In the genomic region with DNA sequence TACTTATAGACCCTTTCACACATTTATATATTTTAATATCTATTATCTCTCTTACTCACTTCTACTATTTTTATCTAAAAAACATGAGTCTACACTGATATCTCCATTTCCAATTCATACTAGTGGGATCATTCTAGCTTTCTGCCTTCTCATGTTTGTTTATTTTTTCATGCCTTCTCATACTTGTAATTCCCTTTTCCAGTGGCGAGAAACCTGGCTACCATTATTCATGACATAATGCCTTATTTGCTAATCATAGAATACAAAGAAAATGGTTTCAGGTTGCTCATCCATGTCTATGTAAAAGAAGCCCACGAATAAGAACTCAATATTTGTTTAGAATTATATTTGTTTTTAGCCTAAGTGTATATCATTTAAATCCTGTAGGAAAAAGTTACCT, we compare ENCODE assay signal across 31 cellular contexts.
"Had no signal": no experiment of that assay in that cellular context is flagged by ENCODE, and none has a peak within 500 bp of the region (broad histone marks: within the 10 kb centered on the region; RNA-seq: fewer than 3 reads in every experiment).

No MANE protein-coding gene starts in this region.

- FAIRE-seq: colon had no signal

- H3K27ac ChIP-seq: breast epithelium, esophagus squamous epithelium, heart left ventricle, left lung, lower lobe of right lung, neural progenitor cell, parathyroid adenoma, psoas muscle, stomach, suprapubic skin, tibial nerve had no signal

- H3K36me3 Mint-ChIP-seq: activated CD8-positive, alpha-beta memory T cell treated with anti-CD3 and anti-CD28 coated beads, Interleukin-2, amount 10 ng/mL, durations not matched to agents 7 days and 5 days; activated naive CD4-positive, alpha-beta T cell treated with anti-CD3 and anti-CD28 coated beads, Interleukin-2, amount 50 U/mL, for 24 hours; naive thymus-derived CD8-positive, alpha-beta T cell; neural progenitor cell; stimulated activated naive B cell treated with anti-CD40 and anti-IgM and Interleukin-4, amounts not matched to agents 10 μg/mL and 1 μg/mL and 100 μg/mL, for 72 hours had no signal

- H3K4me3 Mint-ChIP-seq: activated B cell treated with CpG ODN at 0.5 μM for 24 hours; activated CD8-positive, alpha-beta memory T cell treated with anti-CD3 and anti-CD28 coated beads, Interleukin-2, amount 10 ng/mL, durations not matched to agents 7 days and 5 days; activated CD8-positive, alpha-beta T cell treated with anti-CD3 and anti-CD28 coated beads, Interleukin-2, amount 10 ng/mL, durations not matched to agents 7 days and 5 days; activated naive CD4-positive, alpha-beta T cell treated with anti-CD3 and anti-CD28 coated beads, Interleukin-2, amount 50 U/mL, for 24 hours; activated naive CD8-positive, alpha-beta T cell treated with anti-CD3 and anti-CD28 coated beads, Interleukin-2, amount 50 U/mL, for 24 hours; central memory CD8-positive, alpha-beta T cell; naive thymus-derived CD8-positive, alpha-beta T cell; neural progenitor cell; stimulated activated naive B cell treated with anti-CD40 and anti-IgM and Interleukin-4, amounts not matched to agents 10 μg/mL and 1 μg/mL and 100 μg/mL, for 72 hours; T-helper 2 cell treated with Interferon-gamma antibody and Interleukin-4, amounts not matched to agents 5 μg/mL and 100 μg/mL, for 36 hours had no signal

- H3K4me3 ChIP-seq: breast epithelium, esophagus squamous epithelium, heart left ventricle, left lung, lower lobe of right lung, neural progenitor cell, psoas muscle, smooth muscle cell, stomach, suprapubic skin, tibial nerve had no signal

- H3K27me3 Mint-ChIP-seq: activated B cell treated with CpG ODN at 0.5 μM for 24 hours; central memory CD8-positive, alpha-beta T cell; stimulated activated naive B cell treated with anti-CD40 and anti-IgM and Interleukin-4, amounts not matched to agents 10 μg/mL and 1 μg/mL and 100 μg/mL, for 72 hours had no signal

- H3K4me1 ChIP-seq: breast epithelium, esophagus squamous epithelium, heart left ventricle, lower lobe of right lung, neural progenitor cell, parathyroid adenoma, psoas muscle, stomach, suprapubic skin had no signal

- H3K36me3 ChIP-seq: breast epithelium, esophagus squamous epithelium, heart left ventricle, left lung, lower lobe of right lung, neural progenitor cell, stomach, suprapubic skin, tibial nerve had no signal

- H3K9me3 ChIP-seq: breast epithelium, esophagus squamous epithelium, lower lobe of right lung, psoas muscle, stomach, suprapubic skin, tibial nerve had no signal

- H3K27ac Mint-ChIP-seq: activated B cell treated with CpG ODN at 0.5 μM for 24 hours; activated CD8-positive, alpha-beta memory T cell treated with anti-CD3 and anti-CD28 coated beads, Interleukin-2, amount 10 ng/mL, durations not matched to agents 7 days and 5 days; activated CD8-positive, alpha-beta T cell treated with anti-CD3 and anti-CD28 coated beads, Interleukin-2, amount 10 ng/mL, durations not matched to agents 7 days and 5 days; activated naive CD4-positive, alpha-beta T cell treated with anti-CD3 and anti-CD28 coated beads, Interleukin-2, amount 50 U/mL, for 24 hours; activated naive CD8-positive, alpha-beta T cell treated with anti-CD3 and anti-CD28 coated beads, Interleukin-2, amount 50 U/mL, for 24 hours; activated T-helper 2 cell treated with anti-CD3 and anti-CD28 coated beads, Interferon-gamma antibody, Interleukin-2, Interleukin-4, amounts not matched to agents 10 μg/mL and 5 μg/mL and 100 μg/mL, durations not matched to agents 14 hours and 24 hours and 36 hours; neural progenitor cell; stimulated activated naive B cell treated with anti-CD40 and anti-IgM and Interleukin-4, amounts not matched to agents 10 μg/mL and 1 μg/mL and 100 μg/mL, for 72 hours; T-helper 2 cell treated with Interferon-gamma antibody and Interleukin-4, amounts not matched to agents 5 μg/mL and 100 μg/mL, for 36 hours had no signal

- DNase-seq: activated B cell treated with CpG ODN at 0.5 μM for 24 hours; activated CD8-positive, alpha-beta memory T cell treated with anti-CD3 and anti-CD28 coated beads, Interleukin-2, amount 10 ng/mL, durations not matched to agents 7 days and 5 days; activated CD8-positive, alpha-beta T cell treated with anti-CD3 and anti-CD28 coated beads, Interleukin-2, amount 10 ng/mL, durations not matched to agents 7 days and 5 days; activated naive CD8-positive, alpha-beta T cell treated with anti-CD3 and anti-CD28 coated beads, Interleukin-2, amount 50 U/mL, for 24 hours; activated T-cell treated with anti-CD3 and anti-CD28 coated beads, Interleukin-2, amount 50 U/mL, for 48 hours; amygdala; dermis blood vessel endothelial cell; effector CD4-positive, alpha-beta T cell; esophagus squamous epithelium; foreskin fibroblast; heart left ventricle; left lung; lower lobe of right lung; mesenchymal stem cell; naive thymus-derived CD8-positive, alpha-beta T cell; occipital lobe; psoas muscle; stimulated activated CD4-positive, alpha-beta T cell treated with anti-CD3 and anti-CD28 coated beads, Interleukin-1b, Interleukin-23, amount 100 ng/mL, for 48 hours; stimulated activated naive B cell treated with anti-CD40 and anti-IgM and Interleukin-4, amounts not matched to agents 10 μg/mL and 1 μg/mL and 100 μg/mL, for 72 hours; stomach had no signal

- H3K9me3 Mint-ChIP-seq: activated T-helper 2 cell treated with anti-CD3 and anti-CD28 coated beads, Interferon-gamma antibody, Interleukin-2, Interleukin-4, amounts not matched to agents 10 μg/mL and 5 μg/mL and 100 μg/mL, durations not matched to agents 14 hours and 24 hours and 36 hours; central memory CD8-positive, alpha-beta T cell; neural progenitor cell; T-helper 2 cell treated with Interferon-gamma antibody and Interleukin-4, amounts not matched to agents 5 μg/mL and 100 μg/mL, for 36 hours had no signal

- H3K4me1 Mint-ChIP-seq: activated B cell treated with CpG ODN at 0.5 μM for 24 hours; activated CD8-positive, alpha-beta memory T cell treated with anti-CD3 and anti-CD28 coated beads, Interleukin-2, amount 10 ng/mL, durations not matched to agents 7 days and 5 days; activated naive CD4-positive, alpha-beta T cell treated with anti-CD3 and anti-CD28 coated beads, Interleukin-2, amount 50 U/mL, for 24 hours; activated naive CD8-positive, alpha-beta T cell treated with anti-CD3 and anti-CD28 coated beads, Interleukin-2, amount 50 U/mL, for 24 hours; central memory CD8-positive, alpha-beta T cell; naive thymus-derived CD8-positive, alpha-beta T cell; neural progenitor cell; stimulated activated naive B cell treated with anti-CD40 and anti-IgM and Interleukin-4, amounts not matched to agents 10 μg/mL and 1 μg/mL and 100 μg/mL, for 72 hours had no signal

- H3K27me3 ChIP-seq: breast epithelium, esophagus squamous epithelium, heart left ventricle, left lung, neural progenitor cell, stomach, suprapubic skin, tibial nerve had no signal
